Comparison of ENCODE assay signal across 1 cellular context in genomic region chr5:28404363-28405071, GRCh38.
TF ChIP-seq lines count a peak whose summit lies in the region.

No MANE protein-coding gene starts in this region.

TF ChIP-seq in WTC11, 78 proteins besides CTCF, POLR2A, EP300 and RAD21 (continued from another document):
- TF ChIP-seq ZNF532 (CRISPR knock-in tag; IDR thresholded peaks at IDR 0.05; ENCODE audit: borderline replicate concordance) (no peak), CREM (CRISPR knock-in tag; IDR thresholded peaks at IDR 0.05) (no peak), TP53 (CRISPR knock-in tag; IDR thresholded peaks at IDR 0.05) (no peak), ERG (CRISPR knock-in tag; IDR thresholded peaks at IDR 0.05) (no peak), ZNF281 (CRISPR knock-in tag; IDR thresholded peaks at IDR 0.05) (no peak), MYBL2 (CRISPR knock-in tag; IDR thresholded peaks at IDR 0.05) (no peak), ZBTB43 (CRISPR knock-in tag; IDR thresholded peaks at IDR 0.05) (no peak), TCF7 (CRISPR knock-in tag; IDR thresholded peaks at IDR 0.05; ENCODE audit: low read depth) (no peak), AFF4 (CRISPR knock-in tag; IDR thresholded peaks at IDR 0.05; ENCODE audit: borderline replicate concordance) (no peak), ZBTB21 (CRISPR knock-in tag; IDR thresholded peaks at IDR 0.05; ENCODE audit: borderline replicate concordance) (no peak), NR3C1 (CRISPR knock-in tag; conservative IDR thresholded peaks at IDR 0.05; ENCODE audit: low read depth) (no peak), E2F5 (CRISPR knock-in tag; IDR thresholded peaks at IDR 0.05) (no peak), SMAD3 (CRISPR knock-in tag; IDR thresholded peaks at IDR 0.05; ENCODE audit: borderline replicate concordance) (no peak), MXD4 (CRISPR knock-in tag; IDR thresholded peaks at IDR 0.05; ENCODE audit: borderline replicate concordance) (no peak), MAX (CRISPR knock-in tag; IDR thresholded peaks at IDR 0.05) (no peak)
